ENCODE assay signal across 24 cellular contexts in the genomic region with DNA sequence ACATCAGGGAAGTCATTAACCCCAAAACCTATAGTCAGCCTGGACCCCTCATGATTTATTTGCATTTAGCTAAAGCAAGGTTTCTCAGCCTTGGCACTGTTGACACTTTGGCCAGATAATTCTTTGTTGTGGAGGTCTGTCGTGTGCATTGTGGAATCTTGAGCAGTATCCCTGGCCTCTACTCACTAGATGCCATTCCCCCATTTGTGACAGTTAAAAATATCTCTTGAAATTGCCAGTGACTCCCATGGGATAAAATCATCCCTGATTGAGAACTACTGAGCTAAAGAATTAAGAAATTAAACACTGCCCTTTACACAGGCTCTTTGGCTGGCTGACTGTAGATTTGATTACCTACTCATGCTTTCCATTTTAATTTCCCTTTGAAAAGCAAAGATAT.
DNase-seq lines count a peak whose midpoint lies in the region; ATAC-seq, FAIRE-seq and TF ChIP-seq lines count a peak whose summit lies in the region.
"Had no signal": no experiment of that assay in that cellular context is flagged by ENCODE, and none has a peak within 500 bp of the region (broad histone marks: within the 10 kb centered on the region; RNA-seq: fewer than 3 reads in every experiment).

No MANE protein-coding gene starts in this region.

- peak overlapping the region; percentile 10 for H3K27ac ChIP-seq in epithelial cell of prostate
- H3K27ac ChIP-seq: A549, HL-60, RWPE1 had no signal

- H3K27me3 Mint-ChIP-seq in HFFc6 (ENCODE audit: insufficient read depth) (peaks cover 44% of the 10 kb centered on the region), progenitor cell of endocrine pancreas (no peaks in the 10 kb centered on the region)
- H3K27me3 Mint-ChIP-seq in activated T-cell treated with anti-CD3 and anti-CD28 coated beads, Interleukin-2, amount 50 U/mL, for 72 hours (ENCODE audit: low read depth), result no peaks in the 10 kb centered on the region
- H3K27me3 Mint-ChIP-seq: CD4-positive, alpha-beta memory T cell had no signal

- TF ChIP-seq POLR2A in GM12892 (IDR thresholded peaks at IDR 0.05; ENCODE audit: low read depth, low read length), result no peak

- ATAC-seq in activated T-cell treated with anti-CD3 and anti-CD28 coated beads, Interleukin-2, amount 50 U/mL, for 72 hours (replicated peaks in 1 of 2), result no peak
- ATAC-seq: A549, Panc1 had no signal

- H3K36me3 Mint-ChIP-seq in HFFc6 (ENCODE audit: low read depth) (peaks cover 74% of the 10 kb centered on the region), progenitor cell of endocrine pancreas (ENCODE audit: insufficient read depth) (peaks cover 8% of the 10 kb centered on the region)
- H3K36me3 Mint-ChIP-seq in activated T-cell treated with anti-CD3 and anti-CD28 coated beads, Interleukin-2, amount 50 U/mL, for 72 hours (ENCODE audit: insufficient read depth in 2 of 2), result peaks cover 3% of the 10 kb centered on the region in 2 donors

- H3K4me1 Mint-ChIP-seq in HFFc6 (ENCODE audit: low read depth) (peaks cover 84% of the 10 kb centered on the region), progenitor cell of endocrine pancreas (ENCODE audit: low read depth) (peaks cover 7% of the 10 kb centered on the region)
- peaks cover 8% of the 10 kb centered on the region for H3K4me1 Mint-ChIP-seq in activated T-cell treated with anti-CD3 and anti-CD28 coated beads, Interleukin-2, amount 50 U/mL, for 72 hours (ENCODE audit: low read depth)

- TF ChIP-seq CTCF in HFFc6 (IDR thresholded peaks at IDR 0.05) (no peak), progenitor cell of endocrine pancreas (IDR thresholded peaks at IDR 0.05; ENCODE audit: unreplicated experiment) (no peak)

- H3K4me3 Mint-ChIP-seq in HFFc6 (peak overlapping the region; percentile 13; the same call in 1 of the 2 replicates), progenitor cell of endocrine pancreas (ENCODE audit: low read depth) (no peak overlapping the region)
- no peak overlapping the region for H3K4me3 Mint-ChIP-seq in activated T-cell treated with anti-CD3 and anti-CD28 coated beads, Interleukin-2, amount 50 U/mL, for 72 hours
- H3K4me3 Mint-ChIP-seq: CD4-positive, alpha-beta memory T cell had no signal

- H3K27ac Mint-ChIP-seq in HFFc6 (peak overlapping the region; percentile 78), progenitor cell of endocrine pancreas (peak overlapping the region; percentile 43)
- no peak overlapping the region for H3K27ac Mint-ChIP-seq in activated T-cell treated with anti-CD3 and anti-CD28 coated beads, Interleukin-2, amount 50 U/mL, for 72 hours

- peak; percentile 30 for FAIRE-seq in GM12892 (lab: Jason Lieb, UNC)
- FAIRE-seq: A549, G401.6 had no signal

- DNase-seq in GM12892 (ENCODE audit: insufficient read length) (no peak), HFFc6 (no peak), epithelial cell of prostate (ENCODE audit: low read depth, low spot score) (no peak), progenitor cell of endocrine pancreas (ENCODE audit: low spot score, unreplicated experiment) (no peak), T-helper 1 cell (no peak), retina (no peak), inferior parietal cortex (ENCODE audit: extremely low spot score) (no peak)
- DNase-seq in activated T-cell treated with anti-CD3 and anti-CD28 coated beads, Interleukin-2, amount 50 U/mL, for 72 hours, result no peak
- DNase-seq: C1 segment of cervical spinal cord; CD4-positive, alpha-beta memory T cell; COR-L47; GOT3; NCI-H1048; NCI-H1417; NCI-H1694; NCI-H2029 treated with DMSO at 0.1 percent for 48 hours; NCI-H446 treated with DMSO at 0.1 percent for 48 hours; NCI-H526 treated with DMSO at 0.1 percent for 48 hours; SHP77 had no signal

- H3K9me3 Mint-ChIP-seq in HFFc6, result peaks cover 15% of the 10 kb centered on the region; the same call in 1 of the 2 replicates
- H3K9me3 Mint-ChIP-seq in progenitor cell of endocrine pancreas (ENCODE audit: low read depth), result peaks cover 19% of the 10 kb centered on the region
- H3K9me3 Mint-ChIP-seq in activated T-cell treated with anti-CD3 and anti-CD28 coated beads, Interleukin-2, amount 50 U/mL, for 72 hours, result peaks cover 3 to 4% of the 10 kb centered on the region in 2 donors
